ENCODE assay signal across 8 cellular contexts in the genomic region with DNA sequence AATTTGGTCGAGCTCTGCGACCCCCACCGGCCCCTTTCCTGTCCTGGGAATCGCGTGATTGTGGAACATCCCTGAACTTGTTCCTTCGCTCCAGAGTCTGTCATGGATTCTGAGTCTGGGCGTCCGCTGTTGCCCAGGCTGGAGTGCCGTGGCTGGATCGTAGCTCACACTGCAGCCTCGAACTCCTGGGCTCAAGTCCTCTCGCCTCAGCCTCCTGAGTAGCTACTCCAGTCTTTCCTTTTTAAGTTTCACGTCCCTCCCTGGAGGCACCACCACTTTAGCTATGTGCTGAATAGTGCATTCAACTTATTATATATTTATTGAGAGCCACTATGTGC. TPM values are rescaled to one million over a fixed set of nuclear protein-coding genes. Genes with fewer than 3 reads are reported as not detected.
DNase-seq lines count a peak whose midpoint lies in the region; ATAC-seq, FAIRE-seq and TF ChIP-seq lines count a peak whose summit lies in the region.

No MANE protein-coding gene starts in this region.

- ATAC-seq in HG02970 (IDR thresholded peaks at IDR 0.05; ENCODE audit: low FRiP score, unreplicated experiment) = no peak

- H3K4me1 Mint-ChIP-seq in Calu3 (ENCODE audit: low read depth, unreplicated experiment) (no peaks in the 10 kb centered on the region), astrocyte (ENCODE audit: low read depth, unreplicated experiment) (peaks cover 1% of the 10 kb centered on the region)

- intact Hi-C loops in Calu3 (cut with micrococcal nuclease; ENCODE audit: unreplicated experiment) (no loop called here), kidney (cut with DNase I) (no loop called here)

- no peaks in the 10 kb centered on the region for H3K79me2 ChIP-seq in astrocyte (ENCODE audit: insufficient read depth, low read length)

- H3K27me3 ChIP-seq in astrocyte (ENCODE audit: insufficient read depth, low read length) = no peaks in the 10 kb centered on the region

- CTCF ChIA-PET in Calu3 (lab: Charles Lee) = interaction anchor here (0.9 to 1.1 kb wide), 2 partner anchors 11 to 20 kb away, joined by 3 to 4 read pairs; no protein-coding TSS in a partner anchor

- peak overlapping the region; percentile 96 for H2AFZ ChIP-seq in astrocyte (ENCODE audit: low read depth, low read length)

- H3K4me3 ChIP-seq in astrocyte (ENCODE audit: insufficient read depth, low read depth, low read length) (peak overlapping the region; percentile 66), kidney (ENCODE audit: low read length in 2 of 2) (peak overlapping the region; percentile 71 to 72)

- H3K4me1 ChIP-seq in astrocyte (ENCODE audit: insufficient read depth, low read length) (no peaks in the 10 kb centered on the region), kidney (ENCODE audit: control insufficient read depth in 1 of 2, insufficient read depth in 1 of 2, low read depth in 1 of 2, low read length in 2 of 2) (peaks cover 2 to 4% of the 10 kb centered on the region in 2 donors)

- H3K36me3 ChIP-seq in astrocyte (ENCODE audit: insufficient read depth, low read length) (no peaks in the 10 kb centered on the region), kidney (ENCODE audit: control insufficient read depth in 1 of 2, insufficient read depth in 2 of 2, low read length in 2 of 2) (no peaks in the 10 kb centered on the region)

- FAIRE-seq in astrocyte (lab: Jason Lieb, UNC) (no peak), kidney (lab: Jason Lieb, UNC) (no peak), urothelium cell line (lab: Jason Lieb, UNC) (no peak)

- H3K27me3 Mint-ChIP-seq in Calu3 (ENCODE audit: unreplicated experiment) = no peaks in the 10 kb centered on the region
- peaks cover 9% of the 10 kb centered on the region for H3K27me3 Mint-ChIP-seq in astrocyte (ENCODE audit: low read depth, unreplicated experiment)

- H3K27ac Mint-ChIP-seq in Calu3 (ENCODE audit: unreplicated experiment) (no peak overlapping the region), astrocyte (ENCODE audit: unreplicated experiment) (peak overlapping the region; percentile 50)

- H3K36me3 Mint-ChIP-seq in Calu3 (ENCODE audit: insufficient read depth, unreplicated experiment) = peaks cover 18% of the 10 kb centered on the region
- H3K36me3 Mint-ChIP-seq in astrocyte (ENCODE audit: low read depth, unreplicated experiment) = peaks cover 3% of the 10 kb centered on the region

- peak overlapping the region; percentile 70 for H3K4me3 Mint-ChIP-seq in Calu3 (ENCODE audit: low read depth, unreplicated experiment)
- H3K4me3 Mint-ChIP-seq in astrocyte (ENCODE audit: unreplicated experiment) = peak overlapping the region; percentile 86

- no peaks in the 10 kb centered on the region for H4K20me1 ChIP-seq in astrocyte (ENCODE audit: insufficient read depth, low read length)

- H3K27ac ChIP-seq in astrocyte (ENCODE audit: low read depth, low read length) (no peak overlapping the region), kidney (ENCODE audit: low read depth in 2 of 2, low read length in 2 of 2) (peak overlapping the region; percentile 86 to 87)

- no peaks in the 10 kb centered on the region for H3K9me3 ChIP-seq in astrocyte (ENCODE audit: insufficient read depth, low read depth, low read length)
- no peaks in the 10 kb centered on the region for H3K9me3 ChIP-seq in kidney (ENCODE audit: control insufficient read depth in 1 of 2, low read length in 2 of 2)

- TF ChIP-seq CTCF in Calu3 (IDR thresholded peaks at IDR 0.05; ENCODE audit: unreplicated experiment) (no peak), astrocyte (IDR thresholded peaks at IDR 0.05; ENCODE audit: insufficient read depth, low read depth, low read length) (no peak), kidney (IDR thresholded peaks at IDR 0.05; ENCODE audit: borderline replicate concordance, extremely low read depth, insufficient read depth) (no peak)

- H3K9me3 Mint-ChIP-seq in Calu3 (ENCODE audit: low read depth, unreplicated experiment) = no peaks in the 10 kb centered on the region
- H3K9me3 Mint-ChIP-seq in astrocyte (ENCODE audit: unreplicated experiment) = peaks cover 2% of the 10 kb centered on the region

- DNase-seq in Calu3 = no peak
- DNase-seq in HT-29 (ENCODE audit: low spot score) = peak; percentile 19
- no peak for DNase-seq in astrocyte (ENCODE audit: low read depth)
- no peak for DNase-seq in kidney
- peak; percentile 46 for DNase-seq in superior temporal gyrus (ENCODE audit: extremely low spot score)
- DNase-seq in iPS-NIHi11 (ENCODE audit: low spot score) = no peak
- DNase-seq in urothelium cell line (ENCODE audit: low spot score) = no peak

- H3K9ac ChIP-seq in astrocyte (ENCODE audit: low read length) = peak overlapping the region; percentile 61
- peak overlapping the region; percentile 23 to 75 for H3K9ac ChIP-seq in kidney (ENCODE audit: low read length in 2 of 2)

- BruUV-seq in Calu3 (replicated peaks; lab: Mats Ljungman, UMichigan) = no TSS peak

- H3K4me2 ChIP-seq in astrocyte (ENCODE audit: low read length) = peak overlapping the region; percentile 90

RNA-seq across cellular contexts. Expression of a gene that starts 0.7 kb away (rescaled TPM):
- not detected in 2 replicates for total RNA-seq in Calu3 (2022)
- total RNA-seq in HT-29 (2014; rRNA removed; shearing (Covaris generic)) = not detected in 2 replicates
- not detected in 2 replicates for total RNA-seq in astrocyte
- total RNA-seq in kidney = not detected
- 1.4 TPM for polyA plus RNA-seq in kidney (ENCODE audit: insufficient read depth, low read depth, low replicate concordance)

RNA-seq across cellular contexts. Expression of a gene that starts 21.3 kb away (rescaled TPM):
- total RNA-seq in Calu3 (2022) (1.1 and 1.6 TPM in 2 replicates), astrocyte (0.14 TPM in 1 of 2 replicates, not detected in the other), kidney (3.1 TPM)
- 3.3 and 3.5 TPM in 2 replicates for total RNA-seq in HT-29 (2014; rRNA removed; shearing (Covaris generic))
- 10.6 TPM for polyA plus RNA-seq in kidney (ENCODE audit: insufficient read depth, low read depth, low replicate concordance)

RNA-seq across cellular contexts. Expression of a gene that starts 31.8 kb away (rescaled TPM):
- total RNA-seq in Calu3 (2022) (15.2 and 17.0 TPM in 2 replicates), astrocyte (24.9 and 27.4 TPM in 2 replicates), kidney (32.3 TPM)
- total RNA-seq in HT-29 (2014; rRNA removed; shearing (Covaris generic)) = 1.1 and 3.2 TPM in 2 replicates
- polyA plus RNA-seq in kidney (ENCODE audit: insufficient read depth, low read depth, low replicate concordance) = 9.3 TPM

RNA-seq across cellular contexts. Expression of a gene that starts 44.0 kb away (rescaled TPM):
- 18.5 and 21.9 TPM in 2 replicates for total RNA-seq in Calu3 (2022)
- total RNA-seq in HT-29 (2014; rRNA removed; shearing (Covaris generic)) = 18.3 and 19.2 TPM in 2 replicates
- 15.7 and 17.8 TPM in 2 replicates for total RNA-seq in astrocyte
- 29.4 TPM for total RNA-seq in kidney
- 128 TPM for polyA plus RNA-seq in kidney (ENCODE audit: insufficient read depth, low read depth, low replicate concordance)

RNA-seq across cellular contexts. Expression of a gene that starts 54.3 kb away (rescaled TPM):
- total RNA-seq in Calu3 (2022) = 0.10 TPM in 1 of 2 replicates, not detected in the other
- total RNA-seq in HT-29 (2014; rRNA removed; shearing (Covaris generic)) = 0.10 TPM in 1 of 2 replicates, not detected in the other
- total RNA-seq in astrocyte = not detected in 2 replicates
- total RNA-seq in kidney = 0.85 TPM
- polyA plus RNA-seq in kidney (ENCODE audit: insufficient read depth, low read depth, low replicate concordance) = 0.86 TPM

Comparison
In these comparisons a context has a peak if more than half of its experiments do, and no peak if none do; other contexts are left out.
1. DNase-seq: peak in HT-29 (single experiment) and superior temporal gyrus (single experiment); none in Calu3 (single experiment), astrocyte (single experiment), kidney (single experiment), iPS-NIHi11 (single experiment) and urothelium cell line (single experiment).